ENCODE assay signal across 23 cellular contexts in the genomic region with DNA sequence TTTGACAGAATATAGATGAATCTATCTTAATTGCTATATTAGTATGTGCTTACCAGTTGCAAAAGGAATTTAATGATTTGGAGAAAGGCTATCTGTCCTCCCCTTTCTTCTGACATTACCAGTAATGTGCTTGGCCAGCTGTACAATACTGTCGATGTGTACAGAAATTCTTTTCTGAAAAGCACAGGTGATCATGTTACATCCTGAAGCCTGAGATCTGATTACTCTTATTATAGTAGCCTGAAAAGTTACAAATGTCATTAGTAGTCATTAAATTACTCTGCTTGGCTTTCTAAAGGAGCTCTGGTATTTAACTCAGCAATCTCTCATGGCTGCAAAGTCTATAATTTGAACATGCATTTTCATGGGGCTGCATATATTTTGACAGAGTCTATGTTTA.
DNase-seq lines count a peak whose midpoint lies in the region; ATAC-seq and TF ChIP-seq lines count a peak whose summit lies in the region.
"Had no signal": no experiment of that assay in that cellular context is flagged by ENCODE, and none has a peak within 500 bp of the region (broad histone marks: within the 10 kb centered on the region; RNA-seq: fewer than 3 reads in every experiment).

No MANE protein-coding gene starts in this region.

- H4K20me1 ChIP-seq in PC-3 (ENCODE audit: low read length): no peaks in the 10 kb centered on the region

- peaks cover 29% of the 10 kb centered on the region for H3K4me1 ChIP-seq in PC-3 (ENCODE audit: insufficient read depth, low read length)
- H3K4me1 ChIP-seq: sigmoid colon, SJSA1 had no signal

- H3K9ac ChIP-seq in PC-3 (ENCODE audit: low read length): no peak overlapping the region

- H3K27me3 ChIP-seq in PC-3 (ENCODE audit: low read length): no peaks in the 10 kb centered on the region
- H3K27me3 ChIP-seq: sigmoid colon, SJSA1 had no signal

- no peak overlapping the region for H2AFZ ChIP-seq in PC-3 (ENCODE audit: low read length)

- H3K79me2 ChIP-seq in PC-3 (ENCODE audit: low read length): no peaks in the 10 kb centered on the region

- H3K9me2 ChIP-seq in PC-3 (replicated peaks; ENCODE audit: low read length): no peaks in the 10 kb centered on the region

- CTCF ChIA-PET in PC-3 (lab: Charles Lee): no interaction called here

- TF ChIP-seq CTCF in PC-3 (conservative IDR thresholded peaks at IDR 0.05; ENCODE audit: low read depth, low read length): no peak

- POLR2A ChIA-PET in PC-3 (lab: Charles Lee; ENCODE audit: unreplicated experiment): no interaction called here

- no peaks in the 10 kb centered on the region for H3K9me3 ChIP-seq in PC-3 (ENCODE audit: low read length)
- H3K9me3 ChIP-seq: sigmoid colon, SJSA1 had no signal

- no peaks in the 10 kb centered on the region for H3K36me3 ChIP-seq in PC-3 (ENCODE audit: low read depth, low read length)
- H3K36me3 ChIP-seq: sigmoid colon had no signal

- peak; percentile 57 for DNase-seq in NCI-H1105 treated with DMSO at 0.1 percent for 48 hours (lab: John Stamatoyannopoulos, UW)
- no peak for DNase-seq in NCI-H1105 (lab: John Stamatoyannopoulos, UW)
- peak; percentile 45 for DNase-seq in LHCN-M2 (ENCODE audit: low read depth)
- peak; percentile 30 for DNase-seq in PC-3
- peak; percentile 39 for DNase-seq in myocyte (ENCODE audit: low read depth)
- DNase-seq in activated CD4-positive, alpha-beta T cell treated with anti-CD3 and anti-CD28 coated beads, Interleukin-2, amount 50 U/mL, for 1 hour: no peak
- no peak for DNase-seq in sciatic nerve (ENCODE audit: low spot score)
- DNase-seq: 8988T; activated CD4-positive, CD25-positive, alpha-beta regulatory T cell treated with anti-CD3 and anti-CD28 coated beads, Interleukin-2, amount 50 U/mL, for 72 hours; activated CD8-positive, alpha-beta T cell treated with anti-CD3 and anti-CD28 coated beads for 36 hours; caudate nucleus; CD4-positive, CD25-positive, alpha-beta regulatory T cell; HFFc6; Karpas-422; left colon; NCI-H2029; sigmoid colon; stimulated activated naive CD4-positive, alpha-beta T cell treated with Interleukin-2 at 50 U/mL for 16 hours had no signal

- peak overlapping the region; percentile 48; the same call in 1 of the 2 replicates for H3K4me2 ChIP-seq in PC-3 (ENCODE audit: low read length)
- H3K4me2 ChIP-seq: GM23338 had no signal

- ATAC-seq in PC-3 (peak; percentile 31; the same call in 1 of the 2 replicates), GM21717 (IDR thresholded peaks at IDR 0.05; ENCODE audit: unreplicated experiment) (no peak), sciatic nerve (no peak)
- ATAC-seq: activated CD8-positive, alpha-beta T cell treated with anti-CD3 and anti-CD28 coated beads for 36 hours; activated naive CD4-positive, alpha-beta T cell treated with anti-CD3 and anti-CD28 coated beads, Interleukin-2, amount 50 U/mL, for 72 hours; GM23338; left colon had no signal

- peak overlapping the region; percentile 80 for H3K27ac ChIP-seq in PC-3 (ENCODE audit: low read length)
- H3K27ac ChIP-seq: HL-60, sigmoid colon, SJSA1 had no signal

- BruUV-seq in PC-3 (replicated peaks; lab: Mats Ljungman, UMichigan): no TSS peak

- peaks cover 6% of the 10 kb centered on the region for H3F3A ChIP-seq in PC-3 (ENCODE audit: low read length, unreplicated experiment)

- intact Hi-C loops in PC-3 (cut with micrococcal nuclease) (no loop called here), sciatic nerve (cut with DNase I) (no loop called here)

- H3K4me3 ChIP-seq in PC-3 (ENCODE audit: low read length): no peak overlapping the region
- H3K4me3 ChIP-seq: GM23338, sigmoid colon, SJSA1 had no signal

Comparison
In these comparisons a context has a peak if more than half of its experiments do, and no peak if none do; other contexts are left out.
1. DNase-seq: peak in NCI-H1105 treated with DMSO at 0.1 percent for 48 hours (single experiment), LHCN-M2 (single experiment), PC-3 (single experiment) and myocyte (single experiment); none in NCI-H1105 (single experiment), activated CD4-positive, alpha-beta T cell treated with anti-CD3 and anti-CD28 coated beads, Interleukin-2, amount 50 U/mL, for 1 hour (single experiment) and sciatic nerve (single experiment).